In genomic region chr22:30414525-30415047, GRCh38 we compare ENCODE assay signal across 25 cellular contexts. TPM values are rescaled to one million over a fixed set of nuclear protein-coding genes. Genes with fewer than 3 reads are reported as not detected.
DNase-seq lines count a peak whose midpoint lies in the region; ATAC-seq and TF ChIP-seq lines count a peak whose summit lies in the region.
"Had no signal": no experiment of that assay in that cellular context is flagged by ENCODE, and none has a peak within 500 bp of the region (broad histone marks: within the 10 kb centered on the region; RNA-seq: fewer than 3 reads in every experiment).

No MANE protein-coding gene starts in this region.

- H3K36me3 ChIP-seq in breast epithelium (peaks cover 9% of the 10 kb centered on the region), esophagus muscularis mucosa (peaks cover 32 to 95% (median 60%) of the 10 kb centered on the region in 4 donors), MM.1S (replicated peaks; ENCODE audit: insufficient read depth, low read length) (no peaks in the 10 kb centered on the region)
- H3K36me3 ChIP-seq: BE2C had no signal

- TF ChIP-seq POLR2A in breast epithelium (IDR thresholded peaks at IDR 0.05): no peak
- no peak for TF ChIP-seq POLR2A in esophagus muscularis mucosa (IDR thresholded peaks at IDR 0.05; ENCODE audit: low read depth)

- no peak overlapping the region for H3K9ac ChIP-seq in MM.1S (ENCODE audit: low read length)
- H3K9ac ChIP-seq: parathyroid adenoma had no signal

- H3K4me1 Mint-ChIP-seq in T-helper 1 cell treated with Interleukin-12 subunit alpha and Interleukin-12 subunit beta and Interleukin-4 antibody, amounts not matched to agents 30 μg/mL and 1 μg/mL, for 36 hours (ENCODE audit: low read depth): peaks cover 18% of the 10 kb centered on the region
- peaks cover 24 to 64% (median 44%) of the 10 kb centered on the region in 4 donors for H3K4me1 Mint-ChIP-seq in naive thymus-derived CD8-positive, alpha-beta T cell
- H3K4me1 Mint-ChIP-seq: immature natural killer cell had no signal

- H3K4me1 ChIP-seq in breast epithelium (no peaks in the 10 kb centered on the region), esophagus muscularis mucosa (no peaks in the 10 kb centered on the region), MM.1S (ENCODE audit: low read length) (no peaks in the 10 kb centered on the region)
- H3K4me1 ChIP-seq: BE2C, heart left ventricle, parathyroid adenoma, thyroid gland had no signal

- H4K20me1 ChIP-seq in MM.1S (ENCODE audit: insufficient read depth, low read length): no peaks in the 10 kb centered on the region

- intact Hi-C loops in breast epithelium (cut with DNase I; ENCODE audit: low total_unique reads) (no loop called here), esophagus muscularis mucosa (cut with DNase I) (no loop called here)

- H3K4me3 ChIP-seq in breast epithelium: no peak overlapping the region
- no peak overlapping the region for H3K4me3 ChIP-seq in esophagus muscularis mucosa
- H3K4me3 ChIP-seq in MM.1S (ENCODE audit: low read length): no peak overlapping the region
- H3K4me3 ChIP-seq: heart left ventricle, thyroid gland had no signal

- no peaks in the 10 kb centered on the region for H3F3A ChIP-seq in MM.1S (ENCODE audit: insufficient read depth, low read length)

- no peaks in the 10 kb centered on the region for H3K27me3 Mint-ChIP-seq in T-helper 1 cell treated with Interleukin-12 subunit alpha and Interleukin-12 subunit beta and Interleukin-4 antibody, amounts not matched to agents 30 μg/mL and 1 μg/mL, for 36 hours (ENCODE audit: low read depth)
- H3K27me3 Mint-ChIP-seq in naive thymus-derived CD8-positive, alpha-beta T cell: no peaks in the 10 kb centered on the region

- WGBS in esophagus muscularis mucosa: 80% methylated on average over 4 of the region's 4 CpGs

- CTCF ChIA-PET in RWPE1 (lab: Yijun Ruan, JAX): no interaction called here

- POLR2A ChIA-PET in RWPE1 (lab: Yijun Ruan, JAX; ENCODE audit: low non-redundant PET): interaction anchor here (0.6 kb wide), 1 partner anchor 17 kb away, joined by 3 read pairs; no protein-coding TSS in a partner anchor
- POLR2A ChIA-PET in naive thymus-derived CD8-positive, alpha-beta T cell (lab: Charles Lee): interaction anchor here (0.6 to 6.0 kb wide), 6 partner anchors 10 to 22 kb away, joined by 3 to 95 read pairs (median 4); partner anchors contain the start of genes MTFP1 and SEC14L2

- H3K9me3 ChIP-seq in breast epithelium (no peaks in the 10 kb centered on the region), esophagus muscularis mucosa (no peaks in the 10 kb centered on the region), MM.1S (replicated peaks; ENCODE audit: insufficient read depth, low read length) (no peaks in the 10 kb centered on the region)
- H3K9me3 ChIP-seq: BE2C, heart left ventricle, thyroid gland had no signal

- H3K4me2 ChIP-seq in MM.1S (ENCODE audit: low read depth, low read length): no peak overlapping the region

- H3K9me2 ChIP-seq in MM.1S (replicated peaks; ENCODE audit: insufficient read depth, low read length): no peaks in the 10 kb centered on the region

- peak overlapping the region; percentile 42 for H3K27ac ChIP-seq in RWPE1
- H3K27ac ChIP-seq in breast epithelium: peak overlapping the region; percentile 30 to 45
- no peak overlapping the region for H3K27ac ChIP-seq in esophagus muscularis mucosa (replicated peaks in 1 of 4)
- H3K27ac ChIP-seq in MM.1S (ENCODE audit: low read length): no peak overlapping the region
- H3K27ac ChIP-seq: 22Rv1, heart left ventricle, parathyroid adenoma, thyroid gland had no signal

- no peaks in the 10 kb centered on the region for H3K9me3 Mint-ChIP-seq in T-helper 1 cell treated with Interleukin-12 subunit alpha and Interleukin-12 subunit beta and Interleukin-4 antibody, amounts not matched to agents 30 μg/mL and 1 μg/mL, for 36 hours
- no peaks in the 10 kb centered on the region for H3K9me3 Mint-ChIP-seq in naive thymus-derived CD8-positive, alpha-beta T cell
- H3K9me3 Mint-ChIP-seq: immature natural killer cell had no signal

- no peaks in the 10 kb centered on the region for H3K27me3 ChIP-seq in breast epithelium
- no peaks in the 10 kb centered on the region for H3K27me3 ChIP-seq in esophagus muscularis mucosa
- no peaks in the 10 kb centered on the region for H3K27me3 ChIP-seq in MM.1S (replicated peaks; ENCODE audit: insufficient read depth, low read length)
- H3K27me3 ChIP-seq: BE2C, heart left ventricle, thyroid gland had no signal

- no peak for TF ChIP-seq EP300 in esophagus muscularis mucosa (IDR thresholded peaks at IDR 0.05)

- no peak for DNase-seq in T-helper 1 cell
- DNase-seq in RWPE1 (ENCODE audit: low spot score): no peak
- DNase-seq in breast epithelium (ENCODE audit: low spot score in 2 of 2): no peak
- no peak for DNase-seq in naive thymus-derived CD8-positive, alpha-beta T cell
- DNase-seq in esophagus muscularis mucosa (ENCODE audit: extremely low spot score): no peak
- DNase-seq in NCI-H1436 treated with DMSO at 0.1 percent for 48 hours (lab: John Stamatoyannopoulos, UW): no peak
- no peak for DNase-seq in MM.1S
- DNase-seq: BE2C; effector CD8-positive, alpha-beta T cell; GDM1; HCEC 1CT; heart left ventricle; immature natural killer cell; NCI-H2029; stimulated activated CD4-positive, alpha-beta T cell treated with anti-CD3 and anti-CD28 coated beads, Interleukin-4, amount 100 ng/mL, for 24 hours; thyroid gland had no signal

- peak overlapping the region; percentile 24 for H3K27ac Mint-ChIP-seq in T-helper 1 cell treated with Interleukin-12 subunit alpha and Interleukin-12 subunit beta and Interleukin-4 antibody, amounts not matched to agents 30 μg/mL and 1 μg/mL, for 36 hours
- peak overlapping the region; percentile 87 to 97 (median 94) for H3K27ac Mint-ChIP-seq in naive thymus-derived CD8-positive, alpha-beta T cell

- peak; percentile 54 to 60 for ATAC-seq in naive thymus-derived CD8-positive, alpha-beta T cell
- ATAC-seq: heart left ventricle had no signal

- H3K79me2 ChIP-seq in MM.1S (ENCODE audit: low read length): no peaks in the 10 kb centered on the region
- H3K79me2 ChIP-seq: parathyroid adenoma had no signal

- TF ChIP-seq CTCF in RWPE1 (conservative IDR thresholded peaks at IDR 0.05; ENCODE audit: low read depth): no peak
- TF ChIP-seq CTCF in breast epithelium (IDR thresholded peaks at IDR 0.05): no peak
- TF ChIP-seq CTCF in esophagus muscularis mucosa (IDR thresholded peaks at IDR 0.05): no peak
- no peak for TF ChIP-seq CTCF in MM.1S (IDR thresholded peaks at IDR 0.05; ENCODE audit: low read length)

- H3K36me3 Mint-ChIP-seq in T-helper 1 cell treated with Interleukin-12 subunit alpha and Interleukin-12 subunit beta and Interleukin-4 antibody, amounts not matched to agents 30 μg/mL and 1 μg/mL, for 36 hours (ENCODE audit: low read depth): peaks cover 43% of the 10 kb centered on the region
- peaks cover 0 to 66% (median 26%) of the 10 kb centered on the region in 3 donors for H3K36me3 Mint-ChIP-seq in naive thymus-derived CD8-positive, alpha-beta T cell

- no peak overlapping the region for H3K4me3 Mint-ChIP-seq in T-helper 1 cell treated with Interleukin-12 subunit alpha and Interleukin-12 subunit beta and Interleukin-4 antibody, amounts not matched to agents 30 μg/mL and 1 μg/mL, for 36 hours
- H3K4me3 Mint-ChIP-seq in naive thymus-derived CD8-positive, alpha-beta T cell: peak overlapping the region; percentile 0 to 84 (median 63)
- H3K4me3 Mint-ChIP-seq: immature natural killer cell had no signal

- no peak overlapping the region for H2AFZ ChIP-seq in MM.1S (ENCODE audit: low read length)
- H2AFZ ChIP-seq: parathyroid adenoma had no signal

RNA-seq across cellular contexts. Expression of gene MTFP1, which starts 11.0 kb away (rescaled TPM):
- total RNA-seq in breast epithelium (10 to 100 TPM in 2 of 3 donors, 1 to 10 TPM in 1; 2.9 to 16.7 (median 14.4) TPM), esophagus muscularis mucosa (1 to 10 TPM; 1.2 to 7.1 (median 3.4) TPM)
- total RNA-seq in naive thymus-derived CD8-positive, alpha-beta T cell: 10 to 100 TPM; 15.8 to 18.0 TPM
- 10 to 100 TPM; 42.3 to 53.5 (median 50.0) TPM for polyA plus RNA-seq in naive thymus-derived CD8-positive, alpha-beta T cell

RNA-seq across cellular contexts. Expression of gene SEC14L2, which starts 17.8 kb away (rescaled TPM):
- total RNA-seq in breast epithelium (10 to 100 TPM in 2 of 3 donors, 1 to 10 TPM in 1; 5.3 to 45.7 (median 29.5) TPM), esophagus muscularis mucosa (10 to 100 TPM in 2 of 4 donors, 1 to 10 TPM in 2; 3.3 to 16.7 (median 8.5) TPM)
- 10 to 100 TPM; 17.8 to 19.9 TPM for total RNA-seq in naive thymus-derived CD8-positive, alpha-beta T cell
- polyA plus RNA-seq in naive thymus-derived CD8-positive, alpha-beta T cell: 10 to 100 TPM; 16.8 to 25.9 (median 22.5) TPM

RNA-seq across cellular contexts. Expression of gene RNF215, which starts 27.4 kb away (rescaled TPM):
- total RNA-seq in breast epithelium (10 to 100 TPM; 13.3 to 15.4 (median 14.0) TPM), esophagus muscularis mucosa (10 to 100 TPM in 3 of 4 donors, 1 to 10 TPM in 1; 6.6 to 18.5 (median 15.0) TPM)
- 1 to 10 TPM; 5.6 to 6.2 TPM for total RNA-seq in naive thymus-derived CD8-positive, alpha-beta T cell
- polyA plus RNA-seq in naive thymus-derived CD8-positive, alpha-beta T cell: under 1 TPM; 0.14 to 0.44 (median 0.39) TPM

RNA-seq across cellular contexts. Expression of gene SEC14L3, which starts 57.2 kb away (rescaled TPM):
- total RNA-seq in breast epithelium (not detected), esophagus muscularis mucosa (not detected)
- not detected for total RNA-seq in naive thymus-derived CD8-positive, alpha-beta T cell
- not detected for polyA plus RNA-seq in naive thymus-derived CD8-positive, alpha-beta T cell
- total RNA-seq: cardiac septum; fibroblast of lung; heart left ventricle; NCI-H460; Right ventricle myocardium superior; T-helper 1 cell treated with Interleukin-12 subunit alpha and Interleukin-12 subunit beta and Interleukin-4 antibody, amounts not matched to agents 30 ng/mL and 1 ng/mL, for 36 hours had no signal
- polyA plus RNA-seq: adipose tissue, fibroblast of lung, heart left ventricle, immature natural killer cell had no signal

RNA-seq across cellular contexts. Expression of gene CCDC157, which starts 57.8 kb away (rescaled TPM):
- 1 to 10 TPM; 2.6 to 7.5 (median 6.6) TPM for total RNA-seq in breast epithelium
- total RNA-seq in naive thymus-derived CD8-positive, alpha-beta T cell: 1 to 10 TPM; 2.8 to 4.1 TPM
- polyA plus RNA-seq in naive thymus-derived CD8-positive, alpha-beta T cell: 1 to 10 TPM in 2 of 3 donors, under 1 TPM in 1; 0.66 to 2.5 (median 1.1) TPM
- 1 to 10 TPM; 1.5 to 2.5 (median 1.6) TPM for total RNA-seq in esophagus muscularis mucosa

Comparison
In these comparisons a context has a peak if more than half of its experiments do, and no peak if none do; other contexts are left out.
1. H3K27ac ChIP-seq: peak in RWPE1 (single experiment) and breast epithelium (2 of 2); none in esophagus muscularis mucosa (0 of 4) and MM.1S (single experiment).